9 cellular contexts compared by ENCODE assay signal in the genomic region with DNA sequence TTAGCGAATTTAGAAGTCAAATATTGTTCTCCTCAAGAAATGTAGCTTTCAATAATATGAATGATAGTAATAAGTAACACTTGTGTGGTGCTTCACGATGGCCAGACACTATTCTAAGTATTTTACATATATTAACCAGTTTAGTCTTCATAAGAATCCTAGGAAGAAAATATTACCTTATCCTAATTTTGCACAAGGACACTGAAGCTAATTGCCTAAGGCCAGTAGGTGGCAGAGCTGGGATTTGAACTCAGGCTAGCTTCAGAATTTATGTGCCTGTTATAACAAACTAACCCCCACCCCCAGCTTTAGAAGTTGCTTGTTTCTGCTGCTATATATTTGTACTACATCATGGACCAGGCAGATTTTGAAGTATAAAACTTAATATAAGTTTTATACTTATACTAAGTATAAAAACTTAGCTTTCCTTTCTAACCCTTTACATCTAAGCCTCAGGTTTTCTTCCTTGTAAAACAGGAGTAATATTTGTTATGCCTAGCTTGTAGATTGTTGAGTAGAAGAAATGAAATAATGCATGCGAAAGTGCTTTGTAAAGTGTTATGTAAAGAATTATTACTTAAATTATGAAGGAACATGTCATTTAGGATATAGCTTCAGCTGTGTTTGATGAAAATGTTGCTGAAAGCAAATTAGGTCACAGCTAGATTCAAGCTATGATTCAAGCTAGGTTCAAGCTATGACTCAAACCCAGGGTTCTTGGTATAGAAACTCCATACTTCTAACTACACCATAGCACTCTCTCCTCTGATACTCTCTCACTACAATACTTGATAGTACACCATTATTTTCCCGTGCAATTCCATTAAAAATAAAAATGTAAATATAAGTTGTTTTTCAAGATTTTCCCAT. TPM values are rescaled to one million over a fixed set of nuclear protein-coding genes. Genes with fewer than 3 reads are reported as not detected.
A peak's percentile ranks its signal among the peaks of the same experiment; 100 is the strongest.
DNase-seq lines count a peak whose midpoint lies in the region; ATAC-seq and TF ChIP-seq lines count a peak whose summit lies in the region.
"Had no signal": no experiment of that assay in that cellular context is flagged by ENCODE, and none has a peak within 500 bp of the region (broad histone marks: within the 10 kb centered on the region; RNA-seq: fewer than 3 reads in every experiment).

No MANE protein-coding gene starts in this region.

- no peak overlapping the region for H3K27ac Mint-ChIP-seq in activated naive CD8-positive, alpha-beta T cell treated with anti-CD3 and anti-CD28 coated beads for 36 hours
- H3K27ac Mint-ChIP-seq in activated CD8-positive, alpha-beta memory T cell treated with anti-CD3 and anti-CD28 coated beads, Interleukin-2, amount 10 ng/mL, durations not matched to agents 7 days and 5 days: no peak overlapping the region

- POLR2A ChIA-PET in GM10248 (lab: Yijun Ruan, JAX): no interaction called here
- POLR2A ChIA-PET in HEK293T (lab: Yijun Ruan, JAX): interaction anchor here (1.4 kb wide), 1 partner anchor 387 kb away, joined by 12 read pairs; a partner anchor contains a TSS

- no peak overlapping the region for H3K27ac ChIP-seq in prostate gland

- intact Hi-C loops in prostate gland (cut with DNase I): loop anchor here (5.0 kb wide), 1 partner anchor 394 kb away; no protein-coding TSS in a partner anchor

- 63% methylated on average over 4 of the region's 4 CpGs for WGBS in prostate gland

- no peaks in the 10 kb centered on the region for H3K9me3 ChIP-seq in prostate gland

- no peaks in the 10 kb centered on the region for H3K27me3 ChIP-seq in prostate gland (replicated peaks; ENCODE audit: insufficient read depth)

- peaks cover 36% of the 10 kb centered on the region for H3K27me3 Mint-ChIP-seq in activated naive CD8-positive, alpha-beta T cell treated with anti-CD3 and anti-CD28 coated beads for 36 hours
- peaks cover 32% of the 10 kb centered on the region for H3K27me3 Mint-ChIP-seq in activated CD8-positive, alpha-beta memory T cell treated with anti-CD3 and anti-CD28 coated beads, Interleukin-2, amount 10 ng/mL, durations not matched to agents 7 days and 5 days

- no peak overlapping the region for H3K4me3 ChIP-seq in epithelial cell of esophagus (ENCODE audit: low read length)
- H3K4me3 ChIP-seq in prostate gland: no peak overlapping the region

- DNase-seq in AG08396 (ENCODE audit: low spot score) (peak; percentile 26), GM10248 (ENCODE audit: extremely low spot score) (no peak), OCI-M1 (lab: John Stamatoyannopoulos, UW) (peak; percentile 74), epithelial cell of esophagus (ENCODE audit: low read depth) (peak; percentile 80), prostate gland (ENCODE audit: low spot score) (peak; percentile 21), HEK293T (ENCODE audit: extremely low spot score) (no peak)
- no peak for DNase-seq in activated naive CD8-positive, alpha-beta T cell treated with anti-CD3 and anti-CD28 coated beads for 36 hours
- DNase-seq in activated CD8-positive, alpha-beta memory T cell treated with anti-CD3 and anti-CD28 coated beads, Interleukin-2, amount 10 ng/mL, durations not matched to agents 7 days and 5 days: no peak

- TF ChIP-seq POLR2A in prostate gland (IDR thresholded peaks at IDR 0.05): no peak

- no peak overlapping the region for H3K4me3 Mint-ChIP-seq in activated naive CD8-positive, alpha-beta T cell treated with anti-CD3 and anti-CD28 coated beads for 36 hours
- no peak overlapping the region for H3K4me3 Mint-ChIP-seq in activated CD8-positive, alpha-beta memory T cell treated with anti-CD3 and anti-CD28 coated beads, Interleukin-2, amount 10 ng/mL, durations not matched to agents 7 days and 5 days

- H3K9me3 Mint-ChIP-seq in activated naive CD8-positive, alpha-beta T cell treated with anti-CD3 and anti-CD28 coated beads for 36 hours: no peaks in the 10 kb centered on the region
- no peaks in the 10 kb centered on the region for H3K9me3 Mint-ChIP-seq in activated CD8-positive, alpha-beta memory T cell treated with anti-CD3 and anti-CD28 coated beads, Interleukin-2, amount 10 ng/mL, durations not matched to agents 7 days and 5 days (ENCODE audit: low read depth)

- peaks cover 15% of the 10 kb centered on the region for H3K4me1 Mint-ChIP-seq in activated naive CD8-positive, alpha-beta T cell treated with anti-CD3 and anti-CD28 coated beads for 36 hours
- peaks cover 17% of the 10 kb centered on the region for H3K4me1 Mint-ChIP-seq in activated CD8-positive, alpha-beta memory T cell treated with anti-CD3 and anti-CD28 coated beads, Interleukin-2, amount 10 ng/mL, durations not matched to agents 7 days and 5 days

- H3K36me3 ChIP-seq in prostate gland: no peaks in the 10 kb centered on the region

- H3K36me3 Mint-ChIP-seq in activated naive CD8-positive, alpha-beta T cell treated with anti-CD3 and anti-CD28 coated beads for 36 hours: peaks cover 2% of the 10 kb centered on the region
- H3K36me3 Mint-ChIP-seq in activated CD8-positive, alpha-beta memory T cell treated with anti-CD3 and anti-CD28 coated beads, Interleukin-2, amount 10 ng/mL, durations not matched to agents 7 days and 5 days: no peaks in the 10 kb centered on the region

- H3K4me1 ChIP-seq in prostate gland (replicated peaks): no peaks in the 10 kb centered on the region

- peak; percentile 32 for TF ChIP-seq CTCF in GM10248 (IDR thresholded peaks at IDR 0.05; ENCODE audit: control extremely low read depth, extremely low read depth, low read depth, missing control alignments)
- TF ChIP-seq CTCF in epithelial cell of esophagus (IDR thresholded peaks at IDR 0.05; ENCODE audit: insufficient read depth, low read depth, low read length, missing control alignments): peak; percentile 77
- TF ChIP-seq CTCF in prostate gland (IDR thresholded peaks at IDR 0.05): peak in 3 of 4 experiments; percentile 40 to 43 (median 42)

- ATAC-seq in activated CD8-positive, alpha-beta memory T cell treated with anti-CD3 and anti-CD28 coated beads, Interleukin-2, amount 10 ng/mL, durations not matched to agents 7 days and 5 days: no peak
- ATAC-seq: left colon had no signal

- CTCF ChIA-PET in GM10248 (lab: Yijun Ruan, JAX): interaction anchor here (0.8 to 2.8 kb wide), 13 partner anchors 8 to 934 kb away, joined by 3 to 11 read pairs (median 5); no protein-coding TSS in a partner anchor
- CTCF ChIA-PET in activated CD8-positive, alpha-beta memory T cell treated with anti-CD3 and anti-CD28 coated beads, Interleukin-2, amount 10 ng/mL, durations not matched to agents 7 days and 5 days (lab: Charles Lee): interaction anchor here (0.8 to 2.1 kb wide), 6 partner anchors 10 to 392 kb away, joined by 3 to 13 read pairs (median 4); no protein-coding TSS in a partner anchor
- CTCF ChIA-PET in HEK293T (lab: Yijun Ruan, JAX): interaction anchor here (0.5 to 1.9 kb wide), 9 partner anchors 14 to 922 kb away, joined by 3 to 9 read pairs (median 4); a partner anchor contains a TSS

TF ChIP-seq in HEK293T, 16 proteins besides CTCF, POLR2A, EP300 and RAD21:
- TF ChIP-seq ELF4 (IDR thresholded peaks at IDR 0.05) (no peak), CTBP1 (IDR thresholded peaks at IDR 0.05; ENCODE audit: borderline replicate concordance) (no peak), HDGF (IDR thresholded peaks at IDR 0.05; ENCODE audit: borderline replicate concordance) (no peak), FOXM1 (IDR thresholded peaks at IDR 0.05; ENCODE audit: borderline replicate concordance) (no peak), LEF1 (IDR thresholded peaks at IDR 0.05; ENCODE audit: borderline replicate concordance) (no peak)

RNA-seq across cellular contexts. Expression of a gene that starts 4.2 kb away (rescaled TPM):
- total RNA-seq in prostate gland: 10 to 100 TPM; 13.9 to 19.9 TPM
- under 1 TPM; 0.12 to 0.30 TPM for total RNA-seq in activated naive CD8-positive, alpha-beta T cell treated with anti-CD3 and anti-CD28 coated beads for 36 hours
- not detected for total RNA-seq in activated CD8-positive, alpha-beta memory T cell treated with anti-CD3 and anti-CD28 coated beads, Interleukin-2, amount 10 ng/mL, durations not matched to agents 7 days and 5 days

Comparison
In these comparisons a context has a peak if more than half of its experiments do, and no peak if none do; other contexts are left out.
1. DNase-seq: peak in AG08396 (single experiment), OCI-M1 (single experiment), epithelial cell of esophagus (single experiment) and prostate gland (single experiment); none in GM10248 (single experiment), activated naive CD8-positive, alpha-beta T cell treated with anti-CD3 and anti-CD28 coated beads for 36 hours (single experiment), activated CD8-positive, alpha-beta memory T cell treated with anti-CD3 and anti-CD28 coated beads, Interleukin-2, amount 10 ng/mL, durations not matched to agents 7 days and 5 days (single experiment) and HEK293T (single experiment).
2. RNA of a gene that starts 4.2 kb away (total RNA-seq): 13.9 to 19.9 TPM in prostate gland; 0.12 to 0.30 TPM in activated naive CD8-positive, alpha-beta T cell treated with anti-CD3 and anti-CD28 coated beads for 36 hours and not detected in activated CD8-positive, alpha-beta memory T cell treated with anti-CD3 and anti-CD28 coated beads, Interleukin-2, amount 10 ng/mL, durations not matched to agents 7 days and 5 days; every median in the first group is over 10 times any median in the second.
3. Peak in every context shown above with its lines, with median percentiles within 50 percentile points of each other: CTCF ChIP-seq.